12 cellular contexts compared by ENCODE assay signal in the genomic region with DNA sequence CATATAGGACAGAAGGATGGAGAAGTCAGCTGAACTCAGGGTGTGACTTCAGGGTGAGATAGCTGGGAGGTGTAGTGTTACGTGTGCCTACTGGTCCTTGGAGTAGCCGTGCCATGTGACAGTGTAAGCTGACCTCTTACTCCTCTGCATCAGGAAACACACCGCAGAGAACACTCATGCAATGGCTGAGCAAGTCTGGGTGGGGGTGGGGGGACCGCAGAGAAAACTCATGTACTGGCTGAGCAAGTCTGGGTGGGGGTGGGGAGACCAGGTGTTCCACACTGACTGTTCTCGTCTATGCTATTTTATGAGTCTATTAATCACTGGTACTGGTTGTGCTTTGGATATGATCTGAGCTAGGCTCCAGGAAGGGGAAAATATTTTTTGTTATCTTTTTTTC.
DNase-seq lines count a peak whose midpoint lies in the region; ATAC-seq lines count a peak whose summit lies in the region.
"Had no signal": no experiment of that assay in that cellular context is flagged by ENCODE, and none has a peak within 500 bp of the region (broad histone marks: within the 10 kb centered on the region; RNA-seq: fewer than 3 reads in every experiment).

No MANE protein-coding gene starts in this region.

- no peak overlapping the region for H3K4me3 ChIP-seq in Jurkat, Clone E6-1 (ENCODE audit: low read length)
- H3K4me3 ChIP-seq: uterus had no signal

- DNase-seq in A172 (ENCODE audit: low spot score) (peak; percentile 37), RPMI8226 (peak; percentile 73), iPS-NIHi11 (ENCODE audit: low spot score) (peak; percentile 49), NCI-H146 treated with DMSO at 0.1 percent for 48 hours (lab: John Stamatoyannopoulos, UW; ENCODE audit: unreplicated experiment) (no peak)
- DNase-seq in Jurkat, Clone E6-1 (ENCODE audit: low read depth, low spot score), result peak; percentile 20
- DNase-seq: activated CD4-positive, alpha-beta memory T cell treated with anti-CD3 and anti-CD28 coated beads for 36 hours; amniotic stem cell; naive B cell; uterus had no signal

- ATAC-seq in GM21737 (IDR thresholded peaks at IDR 0.05; ENCODE audit: unreplicated experiment) (no peak), HG02678 (IDR thresholded peaks at IDR 0.05; ENCODE audit: unreplicated experiment) (no peak), GM18520 (IDR thresholded peaks at IDR 0.05; ENCODE audit: unreplicated experiment) (no peak)
